Comparison of ENCODE assay signal across 10 cellular contexts in genomic region chr7:151440799-151441443, GRCh38. TPM values are rescaled to one million over a fixed set of nuclear protein-coding genes. Genes with fewer than 3 reads are reported as not detected.
DNase-seq lines count a peak whose midpoint lies in the region; ATAC-seq and TF ChIP-seq lines count a peak whose summit lies in the region.
"Had no signal": no experiment of that assay in that cellular context is flagged by ENCODE, and none has a peak within 500 bp of the region (broad histone marks: within the 10 kb centered on the region; RNA-seq: fewer than 3 reads in every experiment).

No MANE protein-coding gene starts in this region.

- H3K9me3 ChIP-seq in thoracic aorta (no peaks in the 10 kb centered on the region), Karpas-422 (ENCODE audit: low read length) (no peaks in the 10 kb centered on the region)

- H3K9ac ChIP-seq in Karpas-422 (ENCODE audit: low read length), result no peak overlapping the region

- H3K36me3 ChIP-seq in thoracic aorta (no peaks in the 10 kb centered on the region), Karpas-422 (ENCODE audit: insufficient read depth, low read length) (no peaks in the 10 kb centered on the region)

- H3K9me3 Mint-ChIP-seq in T-helper 1 cell treated with Interleukin-12 subunit alpha and Interleukin-12 subunit beta and Interleukin-4 antibody, amounts not matched to agents 30 μg/mL and 1 μg/mL, for 36 hours, result no peaks in the 10 kb centered on the region
- H3K9me3 Mint-ChIP-seq in activated naive CD8-positive, alpha-beta T cell treated with anti-CD3 and anti-CD28 coated beads, Interleukin-2, amount 50 U/mL, for 24 hours, result no peaks in the 10 kb centered on the region

- H3K27ac ChIP-seq in layer of hippocampus (ENCODE audit: low read depth, low read length) (peak overlapping the region; percentile 6), thoracic aorta (peak overlapping the region; percentile 21 to 55), Karpas-422 (ENCODE audit: low read length) (no peak overlapping the region)

- H3K4me1 ChIP-seq in thoracic aorta (ENCODE audit: control insufficient read depth in 1 of 2, low read depth in 2 of 2), result peaks cover 36 to 50% of the 10 kb centered on the region in 2 donors
- peaks cover 4% of the 10 kb centered on the region for H3K4me1 ChIP-seq in Karpas-422 (ENCODE audit: low read length)

- no peaks in the 10 kb centered on the region for H3K9me2 ChIP-seq in Karpas-422 (replicated peaks; ENCODE audit: insufficient read depth, low read length)

- H3K36me3 Mint-ChIP-seq in T-helper 1 cell treated with Interleukin-12 subunit alpha and Interleukin-12 subunit beta and Interleukin-4 antibody, amounts not matched to agents 30 μg/mL and 1 μg/mL, for 36 hours (ENCODE audit: low read depth), result no peaks in the 10 kb centered on the region
- no peaks in the 10 kb centered on the region for H3K36me3 Mint-ChIP-seq in activated naive CD8-positive, alpha-beta T cell treated with anti-CD3 and anti-CD28 coated beads, Interleukin-2, amount 50 U/mL, for 24 hours (ENCODE audit: low read depth)

- peak overlapping the region; percentile 38 for H3K27ac Mint-ChIP-seq in T-helper 1 cell treated with Interleukin-12 subunit alpha and Interleukin-12 subunit beta and Interleukin-4 antibody, amounts not matched to agents 30 μg/mL and 1 μg/mL, for 36 hours
- no peak overlapping the region for H3K27ac Mint-ChIP-seq in activated naive CD8-positive, alpha-beta T cell treated with anti-CD3 and anti-CD28 coated beads, Interleukin-2, amount 50 U/mL, for 24 hours

- H4K20me1 ChIP-seq in Karpas-422 (ENCODE audit: insufficient read depth, low read depth, low read length), result no peaks in the 10 kb centered on the region

- H3K27me3 ChIP-seq in layer of hippocampus (ENCODE audit: control insufficient read depth, insufficient read depth, low read length) (peaks cover 5% of the 10 kb centered on the region), thoracic aorta (replicated peaks; ENCODE audit: insufficient read depth) (no peaks in the 10 kb centered on the region), Karpas-422 (ENCODE audit: low read length) (no peaks in the 10 kb centered on the region)

- H3K4me2 ChIP-seq in Karpas-422 (ENCODE audit: low read depth, low read length, poor library complexity, severe bottlenecking), result no peak overlapping the region

- TF ChIP-seq CTCF in thoracic aorta (IDR thresholded peaks at IDR 0.05), result no peak

- H3K4me3 ChIP-seq in thoracic aorta, result peak overlapping the region; percentile 35
- H3K4me3 ChIP-seq in Karpas-422 (ENCODE audit: low read length), result no peak overlapping the region

- no peak for DNase-seq in T-helper 1 cell
- DNase-seq in activated naive CD8-positive, alpha-beta T cell treated with anti-CD3 and anti-CD28 coated beads, Interleukin-2, amount 50 U/mL, for 24 hours, result no peak
- DNase-seq in thoracic aorta (ENCODE audit: low spot score), result no peak
- DNase-seq in Karpas-422, result no peak
- DNase-seq in ureter (ENCODE audit: low spot score), result no peak
- DNase-seq: 8988T, NCI-H1048 had no signal

- H3K4me3 Mint-ChIP-seq in T-helper 1 cell treated with Interleukin-12 subunit alpha and Interleukin-12 subunit beta and Interleukin-4 antibody, amounts not matched to agents 30 μg/mL and 1 μg/mL, for 36 hours, result no peak overlapping the region
- peak overlapping the region; percentile 17 for H3K4me3 Mint-ChIP-seq in activated naive CD8-positive, alpha-beta T cell treated with anti-CD3 and anti-CD28 coated beads, Interleukin-2, amount 50 U/mL, for 24 hours

- peaks cover 44% of the 10 kb centered on the region for H3K27me3 Mint-ChIP-seq in T-helper 1 cell treated with Interleukin-12 subunit alpha and Interleukin-12 subunit beta and Interleukin-4 antibody, amounts not matched to agents 30 μg/mL and 1 μg/mL, for 36 hours (ENCODE audit: low read depth)
- H3K27me3 Mint-ChIP-seq in activated naive CD8-positive, alpha-beta T cell treated with anti-CD3 and anti-CD28 coated beads, Interleukin-2, amount 50 U/mL, for 24 hours, result no peaks in the 10 kb centered on the region

- H3K79me2 ChIP-seq in Karpas-422 (ENCODE audit: low read length), result no peaks in the 10 kb centered on the region

- peaks cover 12% of the 10 kb centered on the region for H3K4me1 Mint-ChIP-seq in T-helper 1 cell treated with Interleukin-12 subunit alpha and Interleukin-12 subunit beta and Interleukin-4 antibody, amounts not matched to agents 30 μg/mL and 1 μg/mL, for 36 hours (ENCODE audit: low read depth)
- H3K4me1 Mint-ChIP-seq in activated naive CD8-positive, alpha-beta T cell treated with anti-CD3 and anti-CD28 coated beads, Interleukin-2, amount 50 U/mL, for 24 hours, result peaks cover 26% of the 10 kb centered on the region

- no peak overlapping the region for H2AFZ ChIP-seq in Karpas-422 (ENCODE audit: low read length)

- peak; percentile 41 for ATAC-seq in activated naive CD8-positive, alpha-beta T cell treated with anti-CD3 and anti-CD28 coated beads, Interleukin-2, amount 50 U/mL, for 24 hours
- ATAC-seq in thoracic aorta (ENCODE audit: insufficient number of reproducible peaks, low FRiP score, low read depth) (peak; percentile 16), GM21390 (IDR thresholded peaks at IDR 0.05; ENCODE audit: unreplicated experiment) (no peak)

RNA-seq across cellular contexts. Expression of gene CRYGN, which starts 1.0 kb away (rescaled TPM):
- under 1 TPM in 1 of 2 donors, not detected in 1; 0.35 TPM for total RNA-seq in thoracic aorta
- not detected in 2 replicates for total RNA-seq in Karpas-422 (2014; rRNA removed; shearing (Covaris generic); ENCODE audit: low replicate concordance)
- not detected for total RNA-seq in ureter

RNA-seq across cellular contexts. Expression of gene WDR86, which starts 31.1 kb away (rescaled TPM):
- 1 to 10 TPM in 1 of 2 donors, not detected in 1; 8.5 TPM for total RNA-seq in thoracic aorta
- total RNA-seq in Karpas-422 (2014; rRNA removed; shearing (Covaris generic); ENCODE audit: low replicate concordance), result not detected in 2 replicates
- 4.3 TPM for total RNA-seq in ureter
